8 cellular contexts compared by ENCODE assay signal in the genomic region with DNA sequence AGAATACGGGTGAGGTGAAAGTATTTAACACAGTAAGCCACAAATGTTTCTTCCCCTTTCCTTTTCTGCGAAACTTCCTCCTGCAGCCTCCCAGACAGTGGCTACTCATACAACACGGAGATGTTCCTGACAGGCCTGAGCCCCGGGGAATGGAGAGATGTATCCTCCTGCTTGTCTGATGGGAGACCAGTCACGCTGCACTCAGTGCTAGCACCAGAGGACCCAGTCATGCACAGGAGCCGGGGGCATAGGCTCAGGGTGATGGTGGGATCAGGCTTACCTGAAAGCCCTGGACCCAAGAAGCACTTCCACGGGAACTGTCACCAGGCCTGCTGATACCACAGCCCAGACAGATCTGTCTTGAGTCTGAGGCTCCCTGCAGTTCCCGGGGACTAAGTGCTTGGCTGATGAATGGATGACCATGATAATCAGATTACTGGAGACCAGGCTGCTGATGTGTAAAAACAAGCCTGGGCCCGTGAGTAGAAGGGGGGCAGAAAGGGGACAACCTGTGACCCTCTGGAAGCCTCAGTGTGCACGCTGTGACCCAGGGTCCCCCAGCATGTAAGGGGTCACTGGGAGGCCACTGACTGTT.
A peak's percentile ranks its signal among the peaks of the same experiment; 100 is the strongest.
DNase-seq lines count a peak whose midpoint lies in the region; ATAC-seq, FAIRE-seq and TF ChIP-seq lines count a peak whose summit lies in the region.
"Not testable (repeated sequence)": the region's sequence is repeated elsewhere in the genome, so short reads cannot be mapped to it uniquely, and the experiment has no call there.

No MANE protein-coding gene starts in this region.

- not testable (repeated sequence) for H3K23ac ChIP-seq in IMR-90 (ENCODE audit: low read depth, low read length)

- intact Hi-C loops in IMR-90 (cut with micrococcal nuclease); GM12878 (cut with micrococcal nuclease; ENCODE audit: unreplicated experiment); naive thymus-derived CD4-positive, alpha-beta T cell (cut with micrococcal nuclease); sigmoid colon (cut with DNase I); upper lobe of right lung (cut with DNase I): not testable (repeated sequence)
- intact Hi-C loops in esophagus muscularis mucosa (cut with DNase I) = loop anchor here (10.0 kb wide), 2 partner anchors 136 to 164 kb away; a partner anchor contains a TSS

- not testable (repeated sequence) for H4K8ac ChIP-seq in IMR-90 (ENCODE audit: low read depth in 2 of 2, low read length in 2 of 2)

- not testable (repeated sequence) for H3K56ac ChIP-seq in IMR-90 (ENCODE audit: extremely low read depth, insufficient read depth, low read length)

- TF ChIP-seq POLR2A in IMR-90 (IDR thresholded peaks at IDR 0.05; ENCODE audit: low read depth, low read length); GM12878 (IDR thresholded peaks at IDR 0.05; ENCODE audit: low read depth, low read length); esophagus muscularis mucosa (IDR thresholded peaks at IDR 0.05; ENCODE audit: low read depth); sigmoid colon (IDR thresholded peaks at IDR 0.05): not testable (repeated sequence)

- peaks cover 12% of the 10 kb centered on the region; the same call in 1 of the 2 replicates for H3K79me2 ChIP-seq in SK-N-SH (ENCODE audit: insufficient read depth)
- not testable (repeated sequence) for H3K79me2 ChIP-seq in GM12878 (ENCODE audit: control insufficient read depth, insufficient read depth, low read length)

- not testable (repeated sequence) for H3K4me1 Mint-ChIP-seq in naive thymus-derived CD4-positive, alpha-beta T cell

- WGBS in IMR-90 (ENCODE audit: extremely low coverage in 2 of 2, insufficient read length in 1 of 2), 2 experiments = 50% methylated on average over 2 of the region's 10 CpGs; no CpG with 5 or more reads in 1 of the 2 experiments
- WGBS in SK-N-SH (ENCODE audit: low lambda C conversion rate) = 26% methylated on average over 3 of the region's 10 CpGs
- WGBS in GM12878 (ENCODE audit: insufficient coverage, insufficient replicate concordance, low lambda C conversion rate, missing lambda C conversion rate) = 17% methylated on average over 8 of the region's 10 CpGs
- 83% methylated on average over 1 of the region's 10 CpGs for WGBS in esophagus muscularis mucosa
- 68 to 78% methylated on average over 9 of the region's 10 CpGs for WGBS in sigmoid colon, 2 donors

- not testable (repeated sequence) for H2AK5ac ChIP-seq in IMR-90 (ENCODE audit: low read depth, low read length)

- not testable (repeated sequence) for H2BK120ac ChIP-seq in IMR-90 (ENCODE audit: low read depth, low read length)

- not testable (repeated sequence) for H2AK9ac ChIP-seq in IMR-90 (replicated peaks; ENCODE audit: low read depth, low read length, poor library complexity)

- H3K9ac ChIP-seq in IMR-90 (ENCODE audit: low read depth, low read length); SK-N-SH; GM12878 (ENCODE audit: control insufficient read depth, insufficient read depth, low read length): not testable (repeated sequence)

- H3K18ac ChIP-seq in IMR-90 (ENCODE audit: low read depth, low read length) = not testable (repeated sequence)

- TF ChIP-seq EP300 in SK-N-SH (IDR thresholded peaks at IDR 0.05; ENCODE audit: borderline replicate concordance in 1 of 2, low read depth in 1 of 2, low read length in 1 of 2); GM12878 (IDR thresholded peaks at IDR 0.05; ENCODE audit: borderline replicate concordance in 1 of 2, control insufficient read depth in 1 of 2, low read depth in 2 of 2, low read length in 2 of 2); esophagus muscularis mucosa (IDR thresholded peaks at IDR 0.05); sigmoid colon (IDR thresholded peaks at IDR 0.05): not testable (repeated sequence)

- H3K4me1 ChIP-seq in BE2C (peaks cover 12% of the 10 kb centered on the region), IMR-90 (ENCODE audit: control insufficient read depth, insufficient read depth, low read length) (peaks cover 20% of the 10 kb centered on the region), SK-N-SH (ENCODE audit: control insufficient read depth in 1 of 2, insufficient read depth in 2 of 2, low read depth in 1 of 2, low read length in 1 of 2) (peaks cover 35 to 41% of the 10 kb centered on the region in 2 experiments; a peak in 3 of 4 replicates), esophagus muscularis mucosa (peaks cover 18 to 76% (median 62%) of the 10 kb centered on the region in 4 donors), sigmoid colon (peaks cover 0 to 65% (median 47%) of the 10 kb centered on the region in 4 donors), upper lobe of right lung (peaks cover 14% of the 10 kb centered on the region)
- H3K4me1 ChIP-seq in GM12878 (ENCODE audit: control insufficient read depth, insufficient read depth, low read length); naive thymus-derived CD4-positive, alpha-beta T cell (ENCODE audit: control insufficient read depth in 2 of 2, insufficient read depth in 2 of 2, low read length in 2 of 2): not testable (repeated sequence)

- H3K9me3 Mint-ChIP-seq in naive thymus-derived CD4-positive, alpha-beta T cell = not testable (repeated sequence)

- H3K27ac Mint-ChIP-seq in naive thymus-derived CD4-positive, alpha-beta T cell = not testable (repeated sequence)

- H3K36me3 ChIP-seq in BE2C; GM12878 (ENCODE audit: control insufficient read depth in 2 of 2, insufficient read depth in 2 of 2, low read length in 1 of 2); esophagus muscularis mucosa; naive thymus-derived CD4-positive, alpha-beta T cell (ENCODE audit: control insufficient read depth in 2 of 3, insufficient read depth in 3 of 3, low read length in 3 of 3); sigmoid colon; upper lobe of right lung: not testable (repeated sequence)
- H3K36me3 ChIP-seq in IMR-90 (ENCODE audit: control insufficient read depth, insufficient read depth, low read length) (peaks cover 50% of the 10 kb centered on the region), SK-N-SH (replicated peaks in 1 of 2; ENCODE audit: control insufficient read depth in 1 of 2, insufficient read depth in 2 of 2, low read length in 1 of 2) (peaks cover 37 to 47% of the 10 kb centered on the region in 2 experiments)

- ATAC-seq in IMR-90 (ENCODE audit: low read depth); GM12878: not testable (repeated sequence)
- ATAC-seq in naive thymus-derived CD4-positive, alpha-beta T cell = peak; percentile 13
- ATAC-seq in upper lobe of right lung = peak; percentile 30

- POLR2A ChIA-PET in IMR-90 (lab: Charles Lee; ENCODE audit: unreplicated experiment); GM12878 (lab: Charles Lee); naive thymus-derived CD4-positive, alpha-beta T cell (lab: Charles Lee): not testable (repeated sequence)
- POLR2A ChIA-PET in SK-N-SH (lab: Yijun Ruan, JAX) = interaction anchor here (1.2 kb wide), 1 partner anchor 69 kb away, joined by 3 read pairs; no protein-coding TSS in a partner anchor

- peaks cover 50% of the 10 kb centered on the region for H3F3A ChIP-seq in SK-N-SH (replicated peaks; ENCODE audit: insufficient read depth)

- RAD21 ChIA-PET in GM12878 (lab: Charles Lee; ENCODE audit: unreplicated experiment) = interaction anchor here (0.9 kb wide), 1 partner anchor 72 kb away, joined by 3 read pairs; no protein-coding TSS in a partner anchor

- peak; percentile 54 for FAIRE-seq in GM12878 (lab: Jason Lieb, UNC)

- peak overlapping the region; percentile 64; the same call in 1 of the 2 replicates for H4K91ac ChIP-seq in IMR-90 (ENCODE audit: insufficient read depth, low read depth, low read length)

- not testable (repeated sequence) for H3K36me3 Mint-ChIP-seq in naive thymus-derived CD4-positive, alpha-beta T cell

- H4K20me1 ChIP-seq in IMR-90 (ENCODE audit: insufficient read depth, low read length); SK-N-SH (ENCODE audit: insufficient read depth); GM12878 (ENCODE audit: control insufficient read depth, insufficient read depth): not testable (repeated sequence)

- in situ Hi-C loops in IMR-90 (cut with MboI; ENCODE audit: low sequenced_read_pairs); GM12878 (cut with MboI): not testable (repeated sequence)

- not testable (repeated sequence) for H3K4me3 ChIP-seq in BE2C (ENCODE audit: low read depth, low read length); IMR-90 (ENCODE audit: insufficient read depth, low read depth, low read length); SK-N-SH (ENCODE audit: low read depth in 2 of 2, low read length in 1 of 2); GM12878; esophagus muscularis mucosa; naive thymus-derived CD4-positive, alpha-beta T cell (ENCODE audit: low read length); sigmoid colon; upper lobe of right lung

- DNase-seq in BE2C = peak; percentile 67
- DNase-seq in IMR-90; GM12878 (ENCODE audit: low read depth, low spot score); esophagus muscularis mucosa (ENCODE audit: extremely low spot score); naive thymus-derived CD4-positive, alpha-beta T cell; sigmoid colon; upper lobe of right lung: not testable (repeated sequence)
- DNase-seq in SK-N-SH = peak; percentile 52

- peak overlapping the region; percentile 65 for H3K4ac ChIP-seq in IMR-90 (ENCODE audit: low read depth, low read length)

- dilution Hi-C loops in IMR-90 (cut with HindIII; ENCODE audit: low sequenced_read_pairs, unreplicated experiment) = not testable (repeated sequence)

- SMC1A ChIA-PET in GM12878 (lab: Charles Lee; ENCODE audit: uncharacterized antibody, unreplicated experiment) = not testable (repeated sequence)

- peaks cover 16% of the 10 kb centered on the region for H3K9me1 ChIP-seq in IMR-90 (ENCODE audit: insufficient read depth, low read length)

- H3K79me1 ChIP-seq in IMR-90 (ENCODE audit: low read depth in 1 of 2, low read length in 2 of 2) = peaks cover 7 to 42% of the 10 kb centered on the region in 2 experiments; a peak in 3 of 4 replicates

- H2BK5ac ChIP-seq in IMR-90 (ENCODE audit: low read depth, low read length, poor library complexity, severe bottlenecking) = not testable (repeated sequence)

- not testable (repeated sequence) for H3K27me3 ChIP-seq in BE2C; IMR-90 (ENCODE audit: control insufficient read depth, insufficient read depth, low read length); SK-N-SH (ENCODE audit: insufficient read depth); GM12878 (replicated peaks in 1 of 2; ENCODE audit: control insufficient read depth in 2 of 2, insufficient read depth in 2 of 2, low read length in 1 of 2); esophagus muscularis mucosa; naive thymus-derived CD4-positive, alpha-beta T cell (ENCODE audit: control insufficient read depth in 2 of 2, insufficient read depth in 2 of 2, low read length in 2 of 2); sigmoid colon; upper lobe of right lung

- H3K4me3 Mint-ChIP-seq in naive thymus-derived CD4-positive, alpha-beta T cell = not testable (repeated sequence)

- H3K27ac ChIP-seq in IMR-90 (ENCODE audit: insufficient read depth, low read length); GM12878 (ENCODE audit: control insufficient read depth, insufficient read depth); naive thymus-derived CD4-positive, alpha-beta T cell (ENCODE audit: low read depth, low read length); upper lobe of right lung: not testable (repeated sequence)
- peak overlapping the region; percentile 40 to 82 for H3K27ac ChIP-seq in SK-N-SH (ENCODE audit: low read depth in 2 of 2, low read length in 1 of 2)
- H3K27ac ChIP-seq in esophagus muscularis mucosa (replicated peaks in 1 of 4) = peak overlapping the region; percentile 86 to 91 (median 88)
- H3K27ac ChIP-seq in sigmoid colon = peak overlapping the region; percentile 83 to 92 (median 88)

- not testable (repeated sequence) for H2AFZ ChIP-seq in IMR-90 (replicated peaks; ENCODE audit: low read length, poor library complexity); SK-N-SH (ENCODE audit: low read depth); GM12878 (ENCODE audit: control insufficient read depth, low read depth, low read length)

- TF ChIP-seq CTCF in BE2C (IDR thresholded peaks at IDR 0.05; ENCODE audit: low read depth, low read length); IMR-90 (conservative IDR thresholded peaks at IDR 0.05; ENCODE audit: low read depth, low read length); SK-N-SH (IDR thresholded peaks at IDR 0.05); GM12878 (IDR thresholded peaks at IDR 0.05 in 2 of 3, conservative IDR thresholded peaks at IDR 0.05 in 1 of 3; ENCODE audit: control insufficient read depth in 2 of 3, extremely low read depth in 1 of 3, insufficient read depth in 1 of 3, low read depth in 3 of 3, low read length in 3 of 3); esophagus muscularis mucosa (IDR thresholded peaks at IDR 0.05); sigmoid colon (IDR thresholded peaks at IDR 0.05); upper lobe of right lung (IDR thresholded peaks at IDR 0.05): not testable (repeated sequence)

- not testable (repeated sequence) for H4K5ac ChIP-seq in IMR-90 (ENCODE audit: low read depth, low read length)

- not testable (repeated sequence) for TF ChIP-seq RAD21 in IMR-90 (IDR thresholded peaks at IDR 0.05; ENCODE audit: low read length); SK-N-SH (IDR thresholded peaks at IDR 0.05; ENCODE audit: low read length); GM12878 (IDR thresholded peaks at IDR 0.05; ENCODE audit: insufficient read depth, low read depth, low read length)

- not testable (repeated sequence) for H3K9me2 ChIP-seq in SK-N-SH

- H2BK20ac ChIP-seq in IMR-90 (ENCODE audit: low read depth, low read length) = peak overlapping the region; percentile 62; the same call in 1 of the 2 replicates

- peaks cover 0 to 10% (median 2%) of the 10 kb centered on the region in 5 donors for H3K27me3 Mint-ChIP-seq in naive thymus-derived CD4-positive, alpha-beta T cell

- BruUV-seq in IMR-90 (replicated peaks; lab: Mats Ljungman, UMichigan); GM12878 (replicated peaks; lab: Mats Ljungman, UMichigan): not testable (repeated sequence)

- H3K4me2 ChIP-seq in IMR-90 (ENCODE audit: low read depth, low read length); SK-N-SH; GM12878 (ENCODE audit: control insufficient read depth, insufficient read depth): not testable (repeated sequence)

- CTCF ChIA-PET in IMR-90 (lab: Yijun Ruan, JAX); naive thymus-derived CD4-positive, alpha-beta T cell (lab: Charles Lee): not testable (repeated sequence)
- CTCF ChIA-PET in SK-N-SH (lab: Yijun Ruan, JAX) = interaction anchor here (0.9 to 4.1 kb wide), 7 partner anchors 25 to 839 kb away, joined by 3 to 119 read pairs (median 4); no protein-coding TSS in a partner anchor
- CTCF ChIA-PET in GM12878 (lab: Yijun Ruan, JAX) = interaction anchor here (1.1 to 1.2 kb wide), 2 partner anchors 69 to 79 kb away, joined by 5 to 9 read pairs; no protein-coding TSS in a partner anchor

- not testable (repeated sequence) for H3K14ac ChIP-seq in IMR-90 (replicated peaks; ENCODE audit: low read depth, low read length)

- H3K9me3 ChIP-seq in BE2C; IMR-90 (ENCODE audit: control insufficient read depth, insufficient read depth, low read length); SK-N-SH; GM12878 (replicated peaks; ENCODE audit: control insufficient read depth, insufficient read depth, low read length); esophagus muscularis mucosa; naive thymus-derived CD4-positive, alpha-beta T cell (ENCODE audit: control insufficient read depth in 2 of 3, low read length in 3 of 3); sigmoid colon; upper lobe of right lung: not testable (repeated sequence)

- not testable (repeated sequence) for H2BK15ac ChIP-seq in IMR-90 (ENCODE audit: low read depth, low read length)
